ENCODE assay signal across 22 cellular contexts in the genomic region with DNA sequence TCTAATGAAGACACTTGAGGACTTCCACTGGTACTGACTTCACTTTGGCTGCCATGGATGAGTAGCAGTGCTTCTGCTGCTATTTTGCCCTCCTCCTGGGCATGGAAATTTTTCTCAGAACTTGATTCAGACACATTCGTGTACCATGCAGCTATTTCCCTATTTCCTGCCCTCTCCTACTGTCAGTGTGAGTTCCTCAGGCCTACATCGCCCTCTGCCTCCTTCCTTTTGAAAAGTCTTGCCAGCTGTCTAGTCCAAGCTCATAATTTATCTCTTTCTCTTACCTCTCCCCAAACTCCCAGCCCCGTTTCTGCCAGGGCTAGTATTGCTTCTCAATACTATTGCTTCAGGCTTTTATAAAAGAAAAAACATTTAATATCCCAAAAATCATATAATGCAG.
DNase-seq lines count a peak whose midpoint lies in the region; TF ChIP-seq lines count a peak whose summit lies in the region.
"Had no signal": no experiment of that assay in that cellular context is flagged by ENCODE, and none has a peak within 500 bp of the region (broad histone marks: within the 10 kb centered on the region; RNA-seq: fewer than 3 reads in every experiment).

No MANE protein-coding gene starts in this region.

- H3K4me3 Mint-ChIP-seq in endodermal cell: no peak overlapping the region
- H3K4me3 Mint-ChIP-seq in neural crest cell: no peak overlapping the region
- H3K4me3 Mint-ChIP-seq: B cell; stimulated activated naive CD8-positive, alpha-beta T cell treated with anti-CD3 and anti-CD28 coated beads, Interleukin-15, amount 100 ng/mL, for 72 hours; type B pancreatic cell had no signal

- H3K9me3 Mint-ChIP-seq in endodermal cell (no peaks in the 10 kb centered on the region), neural crest cell (peaks cover 5% of the 10 kb centered on the region)
- H3K9me3 Mint-ChIP-seq: type B pancreatic cell had no signal

- WGBS in endodermal cell (ENCODE audit: insufficient coverage in 1 of 2, insufficient read length in 1 of 2), 2 experiments: 66 to 79% methylated on average over 2 to 3 of the region's 3 CpGs

- no peaks in the 10 kb centered on the region for H3K4me1 ChIP-seq in endodermal cell (ENCODE audit: control insufficient read depth, insufficient read depth, low read length)
- H3K4me1 ChIP-seq: colonic mucosa, SJSA1 had no signal

- H3K9me3 ChIP-seq in endodermal cell (ENCODE audit: control insufficient read depth, low read length): no peaks in the 10 kb centered on the region
- H3K9me3 ChIP-seq: colonic mucosa, SJSA1 had no signal

- H3K36me3 ChIP-seq in endodermal cell (ENCODE audit: control insufficient read depth, insufficient read depth, low read length): no peaks in the 10 kb centered on the region
- H3K36me3 ChIP-seq: colonic mucosa, SJSA1 had no signal

- no peaks in the 10 kb centered on the region for H3K4me1 Mint-ChIP-seq in endodermal cell
- peaks cover 19% of the 10 kb centered on the region for H3K4me1 Mint-ChIP-seq in neural crest cell
- H3K4me1 Mint-ChIP-seq: B cell; stimulated activated naive CD8-positive, alpha-beta T cell treated with anti-CD3 and anti-CD28 coated beads, Interleukin-15, amount 100 ng/mL, for 72 hours had no signal

- H3K36me3 Mint-ChIP-seq in endodermal cell (ENCODE audit: low read depth) (no peaks in the 10 kb centered on the region), neural crest cell (ENCODE audit: low read depth) (no peaks in the 10 kb centered on the region)
- H3K36me3 Mint-ChIP-seq: activated naive CD4-positive, alpha-beta T cell treated with anti-CD3 and anti-CD28 coated beads, Interleukin-2, amount 50 U/mL, for 72 hours; type B pancreatic cell had no signal

- no peaks in the 10 kb centered on the region for H3K27me3 ChIP-seq in endodermal cell (ENCODE audit: control insufficient read depth, insufficient read depth, low read length, poor library complexity, severe bottlenecking)
- H3K27me3 ChIP-seq: colonic mucosa, SJSA1 had no signal

- H3K27me3 Mint-ChIP-seq in endodermal cell (ENCODE audit: insufficient read depth) (no peaks in the 10 kb centered on the region), neural crest cell (ENCODE audit: low read depth) (no peaks in the 10 kb centered on the region)
- H3K27me3 Mint-ChIP-seq: B cell; stimulated activated naive CD8-positive, alpha-beta T cell treated with anti-CD3 and anti-CD28 coated beads, Interleukin-15, amount 100 ng/mL, for 72 hours; type B pancreatic cell had no signal

- H3K9ac ChIP-seq in endodermal cell (ENCODE audit: extremely low read depth, low read length, poor library complexity, severe bottlenecking): no peak overlapping the region

- DNase-seq in EL (peak; percentile 29), M059J (ENCODE audit: low read depth) (peak; percentile 73), endodermal cell (peak; percentile 63), neural crest cell (ENCODE audit: low read depth, low spot score) (no peak), SKM-1 (lab: John Stamatoyannopoulos, UW; ENCODE audit: unreplicated experiment) (no peak), DMS 273 treated with DMSO at 0.1 percent for 48 hours (lab: John Stamatoyannopoulos, UW) (no peak), SKM-1 treated with dmso at 0.1 percent for 144 hours (lab: John Stamatoyannopoulos, UW; ENCODE audit: unreplicated experiment) (no peak), AML-193 (lab: John Stamatoyannopoulos, UW) (no peak)
- DNase-seq: activated CD4-positive, CD25-positive, alpha-beta regulatory T cell treated with anti-CD3 and anti-CD28 coated beads, Interleukin-2, amount 50 U/mL, for 72 hours; colonic mucosa; hippocampal formation; NCI-H1092; NCI-H2107; PC-3; stimulated activated CD4-positive, alpha-beta T cell treated with anti-CD3 and anti-CD28 coated beads, Interleukin-4, amount 100 ng/mL, for 1 hour; stimulated activated naive CD8-positive, alpha-beta T cell treated with anti-CD3 and anti-CD28 coated beads, Interleukin-15, amount 100 ng/mL, for 72 hours; T1000 had no signal

- H3K27ac Mint-ChIP-seq in endodermal cell (no peak overlapping the region), neural crest cell (ENCODE audit: unreplicated experiment) (peak overlapping the region; percentile 28)
- H3K27ac Mint-ChIP-seq: activated naive CD4-positive, alpha-beta T cell treated with anti-CD3 and anti-CD28 coated beads, Interleukin-2, amount 50 U/mL, for 72 hours; B cell; stimulated activated naive CD8-positive, alpha-beta T cell treated with anti-CD3 and anti-CD28 coated beads, Interleukin-15, amount 100 ng/mL, for 72 hours; type B pancreatic cell had no signal

- no peak overlapping the region for H3K27ac ChIP-seq in endodermal cell (ENCODE audit: low read depth, low read length)
- H3K27ac ChIP-seq: colonic mucosa, SJSA1 had no signal

- no peak overlapping the region for H3K4me3 ChIP-seq in endodermal cell (ENCODE audit: low read length)
- H3K4me3 ChIP-seq: colonic mucosa, SJSA1, smooth muscle cell had no signal

- TF ChIP-seq CTCF in endodermal cell (conservative IDR thresholded peaks at IDR 0.05) (peak; percentile 57), neural crest cell (conservative IDR thresholded peaks at IDR 0.05) (no peak)

Comparison
In these comparisons a context has a peak if more than half of its experiments do, and no peak if none do; other contexts are left out.
1. DNase-seq: peak in EL (single experiment), M059J (single experiment) and endodermal cell (single experiment); none in neural crest cell (single experiment), SKM-1 (single experiment), DMS 273 treated with DMSO at 0.1 percent for 48 hours (single experiment), SKM-1 treated with dmso at 0.1 percent for 144 hours (single experiment) and AML-193 (0 of 2).